In the genomic region with DNA sequence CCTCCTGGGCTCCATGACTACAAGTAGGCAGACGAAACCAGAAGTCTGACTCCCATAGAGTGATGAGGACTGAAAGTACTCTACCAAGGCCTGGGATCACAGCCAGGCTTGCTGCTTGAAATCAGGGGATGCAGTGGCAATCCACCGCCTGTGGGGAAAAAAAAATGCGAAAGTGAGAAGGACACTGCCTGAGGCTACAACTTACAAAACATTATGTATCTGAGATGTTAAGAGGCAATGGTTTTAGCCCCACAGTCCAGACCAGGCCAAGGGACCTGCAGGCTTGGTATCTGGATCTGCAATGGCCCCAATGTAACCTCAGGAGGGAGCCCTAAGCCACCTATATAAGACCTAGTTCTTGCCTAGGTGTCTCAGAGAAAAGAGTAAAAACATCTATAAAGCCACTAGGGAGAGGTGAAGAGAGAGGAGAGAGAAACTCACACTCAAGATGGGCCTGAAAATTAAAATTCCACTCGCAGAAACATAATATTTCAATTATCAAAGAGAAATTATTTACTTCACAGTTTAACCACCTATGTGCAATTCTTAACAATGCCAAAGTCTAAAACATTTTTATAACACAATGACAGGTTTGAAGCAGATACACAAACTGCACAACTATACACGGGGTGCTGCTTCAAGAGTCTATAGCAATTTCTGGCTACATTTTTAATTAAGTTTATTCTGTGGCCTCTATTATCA, we compare ENCODE assay signal across 8 cellular contexts. TPM values are rescaled to one million over a fixed set of nuclear protein-coding genes. Genes with fewer than 3 reads are reported as not detected.
DNase-seq lines count a peak whose midpoint lies in the region; ATAC-seq, FAIRE-seq and TF ChIP-seq lines count a peak whose summit lies in the region.

No MANE protein-coding gene starts in this region.

- no peaks in the 10 kb centered on the region for H3K27me3 ChIP-seq in pancreas

- CTCF ChIA-PET in activated CD4-positive, alpha-beta memory T cell treated with anti-CD3 and anti-CD28 coated beads, Interleukin-2, amount 10 ng/mL, durations not matched to agents 7 days and 5 days (lab: Charles Lee) = no interaction called here

- no peak overlapping the region for H3K4me3 Mint-ChIP-seq in activated CD4-positive, alpha-beta memory T cell treated with anti-CD3 and anti-CD28 coated beads, Interleukin-2, amount 10 ng/mL, durations not matched to agents 7 days and 5 days

- intact Hi-C loops in pancreas (cut with DNase I) = no loop called here

- TF ChIP-seq CTCF in pancreas (IDR thresholded peaks at IDR 0.05) = peak in 3 of 4 donors; percentile 9 to 33 (median 11)
- TF ChIP-seq CTCF in coronary artery (IDR thresholded peaks at IDR 0.05) = no peak

- peaks cover 4% of the 10 kb centered on the region for H3K36me3 Mint-ChIP-seq in activated CD4-positive, alpha-beta memory T cell treated with anti-CD3 and anti-CD28 coated beads, Interleukin-2, amount 10 ng/mL, durations not matched to agents 7 days and 5 days (ENCODE audit: low read depth)

- no peaks in the 10 kb centered on the region for H3K4me1 ChIP-seq in pancreas

- H3K4me3 ChIP-seq in pancreas = no peak overlapping the region
- no peak overlapping the region for H3K4me3 ChIP-seq in coronary artery

- peaks cover 4% of the 10 kb centered on the region for H3K9me3 Mint-ChIP-seq in activated CD4-positive, alpha-beta memory T cell treated with anti-CD3 and anti-CD28 coated beads, Interleukin-2, amount 10 ng/mL, durations not matched to agents 7 days and 5 days

- DNase-seq in D341Med (ENCODE audit: low spot score) (peak; percentile 55), NCI-H345 (lab: John Stamatoyannopoulos, UW) (peak; percentile 35), foreskin melanocyte (peak; percentile 24), pancreas (peak in 3 of 6 donors; percentile 18 to 43 (median 42)), coronary artery (ENCODE audit: low spot score) (no peak)
- peak; percentile 37 for DNase-seq in activated CD4-positive, alpha-beta memory T cell treated with anti-CD3 and anti-CD28 coated beads, Interleukin-2, amount 10 ng/mL, durations not matched to agents 7 days and 5 days

- ATAC-seq in GM19035 (IDR thresholded peaks at IDR 0.05; ENCODE audit: unreplicated experiment) (peak; percentile 79), HG03135 (IDR thresholded peaks at IDR 0.05; ENCODE audit: unreplicated experiment) (peak; percentile 92), pancreas (peak; percentile 87 to 96 (median 94))

- H3K4me1 Mint-ChIP-seq in activated CD4-positive, alpha-beta memory T cell treated with anti-CD3 and anti-CD28 coated beads, Interleukin-2, amount 10 ng/mL, durations not matched to agents 7 days and 5 days = peaks cover 7% of the 10 kb centered on the region

- FAIRE-seq in pancreas (lab: Jason Lieb, UNC) = no peak

- H3K27ac ChIP-seq in pancreas = no peak overlapping the region
- H3K27ac ChIP-seq in coronary artery = no peak overlapping the region

- no peaks in the 10 kb centered on the region for H3K9me3 ChIP-seq in pancreas

- H3K36me3 ChIP-seq in pancreas = no peaks in the 10 kb centered on the region

- no peaks in the 10 kb centered on the region for H3K27me3 Mint-ChIP-seq in activated CD4-positive, alpha-beta memory T cell treated with anti-CD3 and anti-CD28 coated beads, Interleukin-2, amount 10 ng/mL, durations not matched to agents 7 days and 5 days

- no peak overlapping the region for H3K27ac Mint-ChIP-seq in activated CD4-positive, alpha-beta memory T cell treated with anti-CD3 and anti-CD28 coated beads, Interleukin-2, amount 10 ng/mL, durations not matched to agents 7 days and 5 days

- POLR2A ChIA-PET in activated CD4-positive, alpha-beta memory T cell treated with anti-CD3 and anti-CD28 coated beads, Interleukin-2, amount 10 ng/mL, durations not matched to agents 7 days and 5 days (lab: Charles Lee) = no interaction called here

- 35 to 37% methylated on average over 5 of the region's 5 CpGs for WGBS in pancreas, 2 donors

RNA-seq across cellular contexts. Expression of gene DNAJC1, which starts 13.9 kb away (rescaled TPM):
- total RNA-seq in activated CD4-positive, alpha-beta memory T cell treated with anti-CD3 and anti-CD28 coated beads, Interleukin-2, amount 10 ng/mL, durations not matched to agents 7 days and 5 days = 10 to 100 TPM; 35.7 to 38.9 TPM
- 10 to 100 TPM; 20.5 to 30.7 (median 23.1) TPM for total RNA-seq in pancreas
- polyA plus RNA-seq in pancreas = 10 to 100 TPM; 16.7 to 16.8 TPM
